In the genomic region with DNA sequence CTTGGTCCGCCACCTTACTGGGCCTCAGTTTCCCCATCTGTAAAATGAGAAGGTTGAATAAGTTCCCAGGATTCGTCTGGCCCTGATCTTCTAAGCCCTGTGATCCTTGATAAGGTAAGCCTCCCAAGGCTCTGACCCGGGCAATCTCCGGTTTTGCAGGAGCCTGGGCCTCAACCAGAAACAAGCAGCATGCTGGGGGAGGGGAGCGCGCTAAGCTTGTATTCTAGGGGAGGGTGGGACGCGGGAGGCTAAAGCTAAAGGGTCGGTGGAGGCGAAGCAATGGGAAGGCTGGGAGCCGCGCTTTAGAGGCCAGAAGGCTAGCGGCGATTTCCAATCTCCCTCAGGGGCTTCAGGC, we compare ENCODE assay signal across 1 cellular context.
TF ChIP-seq lines count a peak whose summit lies in the region.

No MANE protein-coding gene starts in this region.

TF ChIP-seq in H1, 55 proteins besides CTCF, POLR2A, EP300 and RAD21:
- TF ChIP-seq PHF8 (conservative IDR thresholded peaks at IDR 0.05; ENCODE audit: low read depth, low read length) (no peak), KDM1A (IDR thresholded peaks at IDR 0.05; ENCODE audit: borderline replicate concordance, low read length) (peak; percentile 45; the same call in 1 of the 2 replicates)
